In genomic region chr5:74338101-74338388, GRCh38 we compare ENCODE assay signal across 15 cellular contexts.
"Had no signal": no experiment of that assay in that cellular context is flagged by ENCODE, and none has a peak within 500 bp of the region (broad histone marks: within the 10 kb centered on the region; RNA-seq: fewer than 3 reads in every experiment).

No MANE protein-coding gene starts in this region.

- ATAC-seq: natural killer cell had no signal

- H3K36me3 ChIP-seq: heart right ventricle, neutrophil, sigmoid colon had no signal

- H3K4me3 ChIP-seq: dorsolateral prefrontal cortex, heart right ventricle, sigmoid colon, skin epidermis had no signal

- H3K27ac Mint-ChIP-seq: natural killer cell, type B pancreatic cell had no signal

- H3K27me3 ChIP-seq: dorsolateral prefrontal cortex, heart right ventricle, sigmoid colon had no signal

- H3K4me3 Mint-ChIP-seq: central memory CD8-positive, alpha-beta T cell; natural killer cell; type B pancreatic cell had no signal

- H3K9me3 Mint-ChIP-seq: central memory CD8-positive, alpha-beta T cell; natural killer cell; type B pancreatic cell had no signal

- DNase-seq: cortex of kidney; dorsolateral prefrontal cortex; effector CD8-positive, alpha-beta T cell; foreskin melanocyte; heart right ventricle; natural killer cell; posterior cingulate gyrus; sigmoid colon; stimulated activated CD4-positive, alpha-beta T cell treated with anti-CD3 and anti-CD28 coated beads, Interleukin-12 subunit alpha, Interleukin-12 subunit beta, amount 100 ng/mL, for 4 hours; stimulated activated naive CD4-positive, alpha-beta T cell treated with Interleukin-2 at 50 U/mL for 16 hours had no signal

- H3K27me3 Mint-ChIP-seq: type B pancreatic cell had no signal

- H3K27ac ChIP-seq: neutrophil, skin epidermis had no signal

- H3K36me3 Mint-ChIP-seq: natural killer cell, type B pancreatic cell had no signal

- FAIRE-seq: urothelium cell line had no signal

- H3K9me3 ChIP-seq: neutrophil, sigmoid colon had no signal

- H3K4me1 Mint-ChIP-seq: central memory CD8-positive, alpha-beta T cell; natural killer cell had no signal
